In the genomic region with DNA sequence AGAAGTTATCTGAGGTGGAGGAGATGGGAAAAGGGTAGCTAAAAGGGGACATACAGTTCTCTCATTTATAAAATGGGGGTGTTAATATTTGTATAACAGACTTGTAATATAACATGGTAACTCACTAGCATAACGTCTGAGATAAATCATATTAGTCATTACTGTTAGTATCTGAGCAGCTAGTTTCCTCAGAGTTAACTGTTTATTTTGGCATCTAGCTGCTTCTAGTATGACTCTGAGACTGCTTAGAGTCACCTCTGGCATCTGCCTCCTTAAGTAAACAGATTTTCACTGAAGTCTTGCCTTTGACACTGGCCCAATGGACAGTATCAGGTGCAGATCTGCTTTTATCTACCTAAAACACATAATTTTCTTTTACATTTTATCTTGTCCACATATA, we compare ENCODE assay signal across 18 cellular contexts. TPM values are rescaled to one million over a fixed set of nuclear protein-coding genes. Genes with fewer than 3 reads are reported as not detected.
DNase-seq lines count a peak whose midpoint lies in the region; ATAC-seq, FAIRE-seq and TF ChIP-seq lines count a peak whose summit lies in the region.
"Had no signal": no experiment of that assay in that cellular context is flagged by ENCODE, and none has a peak within 500 bp of the region (broad histone marks: within the 10 kb centered on the region; RNA-seq: fewer than 3 reads in every experiment).

No MANE protein-coding gene starts in this region.

- peak; percentile 83 to 90 for ATAC-seq in A549
- no peak for ATAC-seq in HG03469 (IDR thresholded peaks at IDR 0.05; ENCODE audit: unreplicated experiment)
- ATAC-seq: activated CD4-positive, CD25-positive, alpha-beta regulatory T cell treated with anti-CD3 and anti-CD28 coated beads, Interleukin-2, amount 50 U/mL, for 24 hours; activated T-cell treated with anti-CD3 and anti-CD28 coated beads, Interleukin-2, amount 50 U/mL, for 72 hours had no signal

- no peak overlapping the region for H3K4me3 Mint-ChIP-seq in astrocyte (ENCODE audit: unreplicated experiment)
- H3K4me3 Mint-ChIP-seq: activated T-cell treated with anti-CD3 and anti-CD28 coated beads, Interleukin-2, amount 50 U/mL, for 72 hours; B cell; brain; nephron had no signal

- TF ChIP-seq POLR2A in A549 (IDR thresholded peaks at IDR 0.05; ENCODE audit: low read length) = no peak

- peaks cover 7% of the 10 kb centered on the region for H3K9me3 Mint-ChIP-seq in astrocyte (ENCODE audit: unreplicated experiment)

- H3K4me1 Mint-ChIP-seq in astrocyte (ENCODE audit: low read depth, unreplicated experiment) = no peaks in the 10 kb centered on the region
- H3K4me1 Mint-ChIP-seq: B cell, brain, nephron had no signal

- H2AFZ ChIP-seq in astrocyte (ENCODE audit: low read depth, low read length) = no peak overlapping the region

- H3K27me3 Mint-ChIP-seq in astrocyte (ENCODE audit: low read depth, unreplicated experiment) = no peaks in the 10 kb centered on the region
- H3K27me3 Mint-ChIP-seq: B cell, brain had no signal

- no peak overlapping the region for H3K9ac ChIP-seq in astrocyte (ENCODE audit: low read length)

- 3% methylated on average over 1 of the region's 1 CpG for WGBS in A549 (ENCODE audit: missing lambda C conversion rate)

- H3K9me3 ChIP-seq in A549 (0 out of 3 replicates have a peak, but pooled peaks cover 4% of the 10 kb centered on the region), astrocyte (ENCODE audit: insufficient read depth, low read depth, low read length) (no peaks in the 10 kb centered on the region)

- peaks cover 36% of the 10 kb centered on the region for H3K36me3 Mint-ChIP-seq in astrocyte (ENCODE audit: low read depth, unreplicated experiment)

- no peak overlapping the region for H3K27ac Mint-ChIP-seq in astrocyte (ENCODE audit: unreplicated experiment)
- H3K27ac Mint-ChIP-seq: activated T-cell treated with anti-CD3 and anti-CD28 coated beads, Interleukin-2, amount 50 U/mL, for 72 hours; B cell; brain; nephron had no signal

- peak overlapping the region in 1 of 2 experiments; percentile 19; a peak in 1 of 6 replicates for H3K27ac ChIP-seq in A549
- no peak overlapping the region for H3K27ac ChIP-seq in astrocyte (ENCODE audit: low read depth, low read length)
- H3K27ac ChIP-seq: SK-N-MC had no signal

- TF ChIP-seq CTCF in A549 (IDR thresholded peaks at IDR 0.05) = no peak
- TF ChIP-seq CTCF in HFF-Myc (IDR thresholded peaks at IDR 0.05; ENCODE audit: low read depth, low read length, missing control alignments) = no peak
- no peak for TF ChIP-seq CTCF in astrocyte (IDR thresholded peaks at IDR 0.05; ENCODE audit: insufficient read depth, low read depth, low read length)

- no peaks in the 10 kb centered on the region for H3K27me3 ChIP-seq in astrocyte (ENCODE audit: insufficient read depth, low read length)

- peaks cover 7% of the 10 kb centered on the region for H3K36me3 ChIP-seq in astrocyte (ENCODE audit: insufficient read depth, low read length)

- TF ChIP-seq RAD21 in A549 (conservative IDR thresholded peaks at IDR 0.05 in 1 of 2, IDR thresholded peaks at IDR 0.05 in 1 of 2) = no peak

- H4K20me1 ChIP-seq in astrocyte (ENCODE audit: insufficient read depth, low read length) = no peaks in the 10 kb centered on the region

- FAIRE-seq in A549 (lab: Jason Lieb, UNC) = no peak
- no peak for FAIRE-seq in astrocyte (lab: Jason Lieb, UNC)
- FAIRE-seq: frontal cortex, G401.6 had no signal

- H3K4me3 ChIP-seq in A549 (no peak overlapping the region), HFF-Myc (replicated peaks; ENCODE audit: low read depth, low read length) (no peak overlapping the region), astrocyte (ENCODE audit: insufficient read depth, low read depth, low read length) (no peak overlapping the region)
- H3K4me3 ChIP-seq: SK-N-MC had no signal

- POLR2A ChIA-PET in A549 (lab: Yijun Ruan, JAX) = no interaction called here

- H3K4me1 ChIP-seq in A549 (peaks cover 12% of the 10 kb centered on the region; the same call in 2 of the 3 replicates), astrocyte (ENCODE audit: insufficient read depth, low read length) (no peaks in the 10 kb centered on the region)

- no peak for TF ChIP-seq EP300 in A549 (IDR thresholded peaks at IDR 0.05)

- DNase-seq in A549 (ENCODE audit: low read depth in 1 of 2, low spot score in 1 of 2) = peak; percentile 8 to 66
- peak; percentile 1 for DNase-seq in HFF-Myc (ENCODE audit: extremely low read depth, low read depth)
- peak; percentile 83 for DNase-seq in astrocyte (ENCODE audit: low read depth)
- DNase-seq in glomerular endothelial cell (ENCODE audit: extremely low read depth, low read depth, low spot score) = peak; percentile 44
- no peak for DNase-seq in stimulated activated CD4-positive, alpha-beta T cell treated with anti-CD3 and anti-CD28 coated beads, Interleukin-4, amount 100 ng/mL, for 24 hours
- DNase-seq in NCI-H2227 treated with DMSO at 0.1 percent for 48 hours (lab: John Stamatoyannopoulos, UW) = no peak
- DNase-seq in SKM-1 treated with dmso at 0.1 percent for 144 hours (lab: John Stamatoyannopoulos, UW; ENCODE audit: unreplicated experiment) = no peak
- DNase-seq: activated T-cell treated with anti-CD3 and anti-CD28 coated beads, Interleukin-2, amount 50 U/mL, for 72 hours; left cardiac atrium; NCI-H1105 treated with DMSO at 0.1 percent for 48 hours had no signal

- H3K4me2 ChIP-seq in A549 (peak overlapping the region; percentile 54), astrocyte (ENCODE audit: low read length) (no peak overlapping the region)

- no peaks in the 10 kb centered on the region for H3K79me2 ChIP-seq in astrocyte (ENCODE audit: insufficient read depth, low read length)

- CTCF ChIA-PET in A549 (lab: Yijun Ruan, JAX) = no interaction called here

TF ChIP-seq in A549, 52 proteins besides CTCF, POLR2A, EP300 and RAD21:
- TF ChIP-seq MAFK (IDR thresholded peaks at IDR 0.05; ENCODE audit: partially characterized antibody) = no peak
- no peak for TF ChIP-seq HMGXB4 (CRISPR knock-in tag; IDR thresholded peaks at IDR 0.05; ENCODE audit: borderline replicate concordance)
- peak; percentile 95; the same call in 1 of the 2 replicates for TF ChIP-seq FOXS1 (CRISPR knock-in tag; IDR thresholded peaks at IDR 0.05)
- peak; percentile 61; the same call in 1 of the 2 replicates for TF ChIP-seq JUNB (IDR thresholded peaks at IDR 0.05)
- TF ChIP-seq FOSL2 (IDR thresholded peaks at IDR 0.05) = peak; percentile 35; the same call in 1 of the 2 replicates
- TF ChIP-seq FOSL2 (CRISPR knock-in tag; IDR thresholded peaks at IDR 0.05) = no peak
- peak; percentile 60; the same call in 1 of the 2 replicates for TF ChIP-seq GATA3 (IDR thresholded peaks at IDR 0.05; ENCODE audit: borderline replicate concordance)

RNA-seq across cellular contexts. Expression of gene SLC30A9, which starts 58.1 kb away (rescaled TPM):
- 41.9 and 57.6 TPM in 2 replicates for polyA plus RNA-seq in A549 (2011; rRNA removed)
- polyA plus RNA-seq in A549 (2012; cell fraction: cytosol; rRNA removed) = 12.8 and 14.4 TPM in 2 replicates
- polyA plus RNA-seq in A549 (2012; cell fraction: nucleus; rRNA removed) = 7.6 and 9.2 TPM in 2 replicates
- polyA plus RNA-seq in A549 (2017; fragmentation: RNase III; extraction: RNeasy Plus Mini Kit Qiagen cat#74134 plus additional on column Dnase treatment) = 27.3 to 28.8 TPM (median 28.7 TPM) in 3 replicates
- 19.0 and 25.7 TPM in 2 replicates for polyA minus RNA-seq in A549 (2011; rRNA and poly(A)+ RNA removed)
- total RNA-seq in astrocyte = 59.3 and 73.2 TPM in 2 replicates
- total RNA-seq in glomerular endothelial cell = 43.0 and 48.6 TPM in 2 replicates

Comparison
In these comparisons a context has a peak if more than half of its experiments do, and no peak if none do; other contexts are left out.
1. DNase-seq: peak in A549 (2 of 2), HFF-Myc (single experiment), astrocyte (single experiment) and glomerular endothelial cell (single experiment); none in stimulated activated CD4-positive, alpha-beta T cell treated with anti-CD3 and anti-CD28 coated beads, Interleukin-4, amount 100 ng/mL, for 24 hours (single experiment), NCI-H2227 treated with DMSO at 0.1 percent for 48 hours (single experiment) and SKM-1 treated with dmso at 0.1 percent for 144 hours (single experiment).